22 cellular contexts compared by ENCODE assay signal in genomic region chr3:183327343-183327742, GRCh38.
"Had no signal": no experiment of that assay in that cellular context is flagged by ENCODE, and none has a peak within 500 bp of the region (broad histone marks: within the 10 kb centered on the region; RNA-seq: fewer than 3 reads in every experiment).

No MANE protein-coding gene starts in this region.

- H3K4me1 ChIP-seq: tibial artery had no signal

- H3K27me3 Mint-ChIP-seq: effector memory CD8-positive, alpha-beta T cell had no signal

- H3K4me1 Mint-ChIP-seq: nephron progenitor cell had no signal

- FAIRE-seq: astrocyte, bronchial epithelial cell, islet of Langerhans had no signal

- H3K4me3 ChIP-seq: adrenal gland, tibial artery had no signal

- H3K27me3 ChIP-seq: adrenal gland, tibial artery had no signal

- H3K4me3 Mint-ChIP-seq: activated T-helper 1 cell treated with anti-CD3 and anti-CD28 coated beads, Interleukin-12 subunit alpha, Interleukin-12 subunit beta, Interleukin-2, Interleukin-4 antibody, amounts not matched to agents 30 ng/mL and 10 ng/mL and 1 ng/mL, durations not matched to agents 14 hours and 24 hours and 36 hours; dendritic cell treated with granulocyte-macrophage colony-stimulating factor and Interleukin-4, amounts not matched to agents 40 ng/mL and 50 ng/mL, for 4 days; effector memory CD8-positive, alpha-beta T cell; nephron progenitor cell had no signal

- H3K36me3 ChIP-seq: adrenal gland, tibial artery, WERI-Rb-1 had no signal

- H3K27ac Mint-ChIP-seq: activated naive CD4-positive, alpha-beta T cell treated with anti-CD3 and anti-CD28 coated beads, Interleukin-2, amount 50 U/mL, for 72 hours; activated T-helper 1 cell treated with anti-CD3 and anti-CD28 coated beads, Interleukin-12 subunit alpha, Interleukin-12 subunit beta, Interleukin-2, Interleukin-4 antibody, amounts not matched to agents 30 ng/mL and 10 ng/mL and 1 ng/mL, durations not matched to agents 14 hours and 24 hours and 36 hours; dendritic cell treated with granulocyte-macrophage colony-stimulating factor and Interleukin-4, amounts not matched to agents 40 ng/mL and 50 ng/mL, for 4 days; nephron progenitor cell had no signal

- H3K36me3 Mint-ChIP-seq: activated naive CD4-positive, alpha-beta T cell treated with anti-CD3 and anti-CD28 coated beads, Interleukin-2, amount 50 U/mL, for 72 hours had no signal

- DNase-seq: activated CD4-positive, alpha-beta T cell treated with anti-CD3 and anti-CD28 coated beads, Interleukin-2, amount 50 U/mL, for 4 hours; activated gamma-delta T cell treated with Interleukin-2 at 50 U/mL for 16 hours; adrenal gland; effector memory CD8-positive, alpha-beta T cell; hippocampal formation; left cardiac atrium; midbrain; nephron progenitor cell; occipital lobe; stimulated activated CD4-positive, alpha-beta T cell treated with anti-CD3 and anti-CD28 coated beads, Interleukin-2, amount 100 ng/mL, for 24 hours; stimulated activated naive CD8-positive, alpha-beta T cell treated with anti-CD3 and anti-CD28 coated beads, Interleukin-15, Interleukin-2, amounts not matched to agents 100 U/mL and 50 U/mL, for 24 hours; substantia nigra; T-helper 1 cell; T-helper 9 cell; tibial artery; WERI-Rb-1 had no signal

- H3K27ac ChIP-seq: adrenal gland, tibial artery, WERI-Rb-1 had no signal

- H3K9me3 Mint-ChIP-seq: activated naive CD4-positive, alpha-beta T cell treated with anti-CD3 and anti-CD28 coated beads, Interleukin-2, amount 50 U/mL, for 72 hours; activated T-helper 1 cell treated with anti-CD3 and anti-CD28 coated beads, Interleukin-12 subunit alpha, Interleukin-12 subunit beta, Interleukin-2, Interleukin-4 antibody, amounts not matched to agents 30 ng/mL and 10 ng/mL and 1 ng/mL, durations not matched to agents 14 hours and 24 hours and 36 hours; dendritic cell treated with granulocyte-macrophage colony-stimulating factor and Interleukin-4, amounts not matched to agents 40 ng/mL and 50 ng/mL, for 4 days; effector memory CD8-positive, alpha-beta T cell; nephron progenitor cell had no signal

- ATAC-seq: activated naive CD4-positive, alpha-beta T cell treated with anti-CD3 and anti-CD28 coated beads, Interleukin-2, amount 50 U/mL, for 72 hours; effector memory CD8-positive, alpha-beta T cell; left cardiac atrium; stimulated activated naive CD8-positive, alpha-beta T cell treated with anti-CD3 and anti-CD28 coated beads, Interleukin-15, Interleukin-2, amounts not matched to agents 100 U/mL and 50 U/mL, for 24 hours had no signal

- H3K9me3 ChIP-seq: adrenal gland, tibial artery had no signal
